ENCODE assay signal across 19 cellular contexts in the genomic region with DNA sequence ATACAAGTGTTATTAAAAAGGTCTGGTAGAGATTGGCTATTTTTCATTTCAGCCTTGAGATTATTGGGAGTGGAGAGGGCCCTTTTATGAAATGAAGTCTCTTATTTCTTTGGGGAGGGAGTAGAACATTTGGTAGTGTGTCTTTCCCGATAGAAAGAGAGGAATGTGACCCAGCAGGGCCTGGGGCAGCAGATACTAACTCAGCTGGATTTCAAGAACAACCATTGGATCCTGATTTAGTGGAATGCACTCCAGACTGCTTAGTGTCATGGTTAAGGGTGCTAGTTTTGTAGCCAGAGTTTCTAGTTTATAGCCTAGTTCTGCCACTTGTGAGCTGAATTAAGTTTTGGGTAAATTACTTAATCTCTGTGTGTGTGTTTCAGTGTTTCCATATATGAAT. TPM values are rescaled to one million over a fixed set of nuclear protein-coding genes. Genes with fewer than 3 reads are reported as not detected.
"Had no signal": no experiment of that assay in that cellular context is flagged by ENCODE, and none has a peak within 500 bp of the region (broad histone marks: within the 10 kb centered on the region; RNA-seq: fewer than 3 reads in every experiment).

No MANE protein-coding gene starts in this region.

- H3K36me3 ChIP-seq: heart left ventricle, pancreas, upper lobe of right lung, vagina had no signal

- H3K27ac Mint-ChIP-seq: immature natural killer cell, naive B cell, nephron, progenitor cell of endocrine pancreas had no signal

- H3K4me1 Mint-ChIP-seq: immature natural killer cell, naive B cell, nephron had no signal

- H3K9me3 ChIP-seq: pancreas, upper lobe of right lung, vagina had no signal

- H3K4me1 ChIP-seq: heart left ventricle, pancreas, upper lobe of right lung, vagina had no signal

- H3K27ac ChIP-seq: coronary artery, heart left ventricle, pancreas, upper lobe of right lung, vagina had no signal

- H3K27me3 ChIP-seq: heart left ventricle, pancreas, upper lobe of right lung, vagina had no signal

- FAIRE-seq: pancreas had no signal

- H3K36me3 Mint-ChIP-seq: naive B cell had no signal

- DNase-seq: effector CD4-positive, alpha-beta T cell; foreskin melanocyte; heart left ventricle; hippocampal formation; immature natural killer cell; left colon; midbrain; naive B cell; occipital lobe; pancreas; right cardiac atrium; small intestine; stimulated activated CD4-positive, alpha-beta T cell treated with anti-CD3 and anti-CD28 coated beads, Interleukin-12 subunit alpha, Interleukin-12 subunit beta, amount 100 ng/mL, for 4 hours; stimulated activated naive CD4-positive, alpha-beta T cell; upper lobe of right lung had no signal

- H3K4me3 Mint-ChIP-seq: immature natural killer cell, naive B cell, nephron had no signal

- H3K4me3 ChIP-seq: coronary artery, heart left ventricle, pancreas, upper lobe of right lung, vagina had no signal

- H3K27me3 Mint-ChIP-seq: progenitor cell of endocrine pancreas had no signal

RNA-seq across cellular contexts. Expression of a gene that starts 18.4 kb away (rescaled TPM):
- polyA plus RNA-seq: immature natural killer cell had no signal
